In the genomic region with DNA sequence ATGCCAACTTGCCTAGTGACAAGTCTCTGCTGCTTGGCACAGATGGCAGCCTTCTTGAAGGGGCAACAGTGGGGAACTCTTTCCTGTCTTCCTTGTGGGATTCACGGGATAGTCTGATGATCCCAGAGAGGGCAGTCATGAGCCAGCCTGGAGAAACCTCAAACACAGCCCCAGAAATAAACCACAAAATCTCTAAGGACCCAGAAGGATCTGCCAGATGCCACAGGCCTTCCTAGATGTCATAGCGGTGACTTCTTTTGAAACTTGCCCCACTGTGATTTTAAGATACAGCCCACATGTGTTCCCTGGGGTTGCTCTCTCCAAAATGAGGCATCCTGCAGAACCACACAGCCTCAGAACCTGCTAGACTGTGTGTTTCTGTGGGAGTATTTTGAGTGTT, we compare ENCODE assay signal across 23 cellular contexts.
"Had no signal": no experiment of that assay in that cellular context is flagged by ENCODE, and none has a peak within 500 bp of the region (broad histone marks: within the 10 kb centered on the region; RNA-seq: fewer than 3 reads in every experiment).

No MANE protein-coding gene starts in this region.

- H3K27me3 ChIP-seq: left lung, ovary, right atrium auricular region, right lobe of liver, stomach, testis, thyroid gland, upper lobe of right lung had no signal

- H3K9me3 ChIP-seq: left lung, lower lobe of right lung, ovary, right atrium auricular region, right lobe of liver, stomach, testis, thyroid gland, upper lobe of right lung had no signal

- H3K4me3 ChIP-seq: left lung, lower lobe of right lung, ovary, right atrium auricular region, right lobe of liver, skin epidermis, stomach, testis, thyroid gland, upper lobe of right lung had no signal

- DNase-seq: immature natural killer cell; kidney; left colon; left lung; lower lobe of right lung; mammary epithelial cell; mesenchymal stem cell; naive thymus-derived CD4-positive, alpha-beta T cell; ovary; right lobe of liver; stimulated activated CD4-positive, alpha-beta T cell treated with anti-CD3 and anti-CD28 coated beads, Interleukin-12 subunit alpha, Interleukin-12 subunit beta, amount 100 ng/mL, for 4 hours; stimulated activated CD4-positive, alpha-beta T cell treated with anti-CD3 and anti-CD28 coated beads, Interleukin-15, amount 100 ng/mL, for 24 hours; stimulated activated CD4-positive, alpha-beta T cell treated with anti-CD3 and anti-CD28 coated beads, Interleukin-2, amount 100 ng/mL, for 24 hours; stimulated activated CD4-positive, alpha-beta T cell treated with anti-CD3 and anti-CD28 coated beads, Interleukin-4, amount 100 ng/mL, for 1 hour; stimulated activated naive B cell treated with anti-CD40 and anti-IgM and Interleukin-4, amounts not matched to agents 10 μg/mL and 1 μg/mL and 100 μg/mL, for 72 hours; stimulated activated naive CD8-positive, alpha-beta T cell treated with anti-CD3 and anti-CD28 coated beads, Interleukin-15, Interleukin-2, amounts not matched to agents 100 U/mL and 50 U/mL, for 24 hours; stomach; testis; thyroid gland; trophoblast cell; upper lobe of right lung had no signal

- H3K27ac ChIP-seq: left lung, lower lobe of right lung, ovary, right atrium auricular region, right lobe of liver, skin epidermis, stomach, testis, thyroid gland, upper lobe of right lung had no signal

- H3K36me3 ChIP-seq: left lung, lower lobe of right lung, ovary, right atrium auricular region, right lobe of liver, stomach, thyroid gland, upper lobe of right lung had no signal

- H3K4me1 ChIP-seq: left lung, lower lobe of right lung, right atrium auricular region, right lobe of liver, stomach, testis, thyroid gland, upper lobe of right lung had no signal
